Comparison of ENCODE assay signal across 13 cellular contexts in the genomic region with DNA sequence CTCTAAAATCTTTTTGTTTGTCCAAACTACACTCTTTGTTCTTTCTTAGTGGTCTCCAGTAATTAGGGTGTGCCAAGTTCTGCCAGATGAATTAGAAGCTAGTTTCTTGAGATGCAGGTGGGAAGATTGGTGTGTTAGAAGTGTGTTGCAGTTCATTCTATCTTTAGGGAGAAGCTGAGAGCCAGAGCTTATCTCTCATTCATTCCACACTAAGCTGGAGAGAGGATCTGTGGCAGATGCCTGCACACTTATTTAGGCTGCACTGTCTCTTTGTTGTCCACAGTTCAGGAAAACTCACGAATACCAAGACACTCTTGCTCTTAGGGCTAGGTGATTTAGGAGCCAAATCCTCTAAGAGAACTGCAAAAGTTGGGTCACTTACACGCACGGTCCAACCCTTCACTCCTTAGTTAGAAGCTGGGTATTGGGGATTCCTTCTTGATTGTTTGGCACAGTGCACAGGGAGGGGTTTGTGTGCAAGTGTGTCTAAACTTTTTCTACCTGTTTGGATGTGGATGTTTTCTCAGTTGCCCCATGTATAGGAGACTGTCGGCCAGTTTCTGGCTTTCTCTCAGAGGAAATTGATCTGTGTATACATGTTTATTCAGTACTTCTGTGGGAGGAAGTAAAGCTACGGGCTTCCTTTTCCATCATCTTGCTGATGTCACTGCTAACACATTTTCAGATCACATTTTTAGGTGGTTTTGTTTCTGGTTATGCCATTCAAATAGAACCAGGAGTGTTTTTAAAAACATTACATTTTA. TPM values are rescaled to one million over a fixed set of nuclear protein-coding genes. Genes with fewer than 3 reads are reported as not detected.
DNase-seq lines count a peak whose midpoint lies in the region; ATAC-seq and TF ChIP-seq lines count a peak whose summit lies in the region.
"Had no signal": no experiment of that assay in that cellular context is flagged by ENCODE, and none has a peak within 500 bp of the region (broad histone marks: within the 10 kb centered on the region; RNA-seq: fewer than 3 reads in every experiment).

No MANE protein-coding gene starts in this region.

- H3K4me3 Mint-ChIP-seq in activated CD4-positive, alpha-beta T cell treated with anti-CD3 and anti-CD28 coated beads, Interleukin-2, amount 10 ng/mL, durations not matched to agents 7 days and 5 days, result no peak overlapping the region
- H3K4me3 Mint-ChIP-seq in activated B cell treated with CpG ODN at 0.5 μM for 24 hours, result no peak overlapping the region
- peak overlapping the region; percentile 4 for H3K4me3 Mint-ChIP-seq in natural killer cell

- no peaks in the 10 kb centered on the region for H3K27me3 ChIP-seq in brain microvascular endothelial cell (replicated peaks)

- no peak overlapping the region for H3K27ac ChIP-seq in brain microvascular endothelial cell
- H3K27ac ChIP-seq: A549, PC-9 had no signal

- H3K36me3 ChIP-seq in brain microvascular endothelial cell (replicated peaks), result no peaks in the 10 kb centered on the region

- in situ Hi-C loops in brain microvascular endothelial cell (cut with HindIII; ENCODE audit: low pct_ligation_motif_present, low sequenced_read_pairs), result no loop called here

- peak overlapping the region; percentile 3 for H3K27ac Mint-ChIP-seq in activated CD4-positive, alpha-beta T cell treated with anti-CD3 and anti-CD28 coated beads, Interleukin-2, amount 10 ng/mL, durations not matched to agents 7 days and 5 days
- H3K27ac Mint-ChIP-seq in activated B cell treated with CpG ODN at 0.5 μM for 24 hours (no peak overlapping the region), natural killer cell (peak overlapping the region; percentile 86 to 91)

- DNase-seq in activated CD4-positive, alpha-beta T cell treated with anti-CD3 and anti-CD28 coated beads, Interleukin-2, amount 10 ng/mL, durations not matched to agents 7 days and 5 days, result peak; percentile 16
- no peak for DNase-seq in activated CD4-positive, alpha-beta T cell treated with anti-CD3 and anti-CD28 coated beads for 1 hour
- DNase-seq in activated B cell treated with CpG ODN at 0.5 μM for 24 hours, result no peak
- no peak for DNase-seq in natural killer cell
- no peak for DNase-seq in NCI-H2171 treated with DMSO at 0.1 percent for 48 hours (lab: John Stamatoyannopoulos, UW)
- DNase-seq in brain microvascular endothelial cell, result no peak
- DNase-seq: midbrain, NCI-H2081, PC-9 had no signal

- peaks cover 39% of the 10 kb centered on the region for H3K4me1 Mint-ChIP-seq in activated CD4-positive, alpha-beta T cell treated with anti-CD3 and anti-CD28 coated beads, Interleukin-2, amount 10 ng/mL, durations not matched to agents 7 days and 5 days
- H3K4me1 Mint-ChIP-seq in activated B cell treated with CpG ODN at 0.5 μM for 24 hours (peaks cover 46% of the 10 kb centered on the region), natural killer cell (peaks cover 60 to 63% of the 10 kb centered on the region in 2 donors)

- peaks cover 18% of the 10 kb centered on the region for H3K9me3 Mint-ChIP-seq in activated CD4-positive, alpha-beta T cell treated with anti-CD3 and anti-CD28 coated beads, Interleukin-2, amount 10 ng/mL, durations not matched to agents 7 days and 5 days
- H3K9me3 Mint-ChIP-seq in activated B cell treated with CpG ODN at 0.5 μM for 24 hours, result peaks cover 20% of the 10 kb centered on the region
- H3K9me3 Mint-ChIP-seq in natural killer cell, result peaks cover 2 to 5% of the 10 kb centered on the region in 2 donors

- POLR2A ChIA-PET in activated CD4-positive, alpha-beta T cell treated with anti-CD3 and anti-CD28 coated beads, Interleukin-2, amount 10 ng/mL, durations not matched to agents 7 days and 5 days (lab: Charles Lee), result no interaction called here
- POLR2A ChIA-PET in activated B cell treated with CpG ODN at 0.5 μM for 24 hours (lab: Charles Lee), result no interaction called here

- H3K27me3 Mint-ChIP-seq in activated CD4-positive, alpha-beta T cell treated with anti-CD3 and anti-CD28 coated beads, Interleukin-2, amount 10 ng/mL, durations not matched to agents 7 days and 5 days, result no peaks in the 10 kb centered on the region
- H3K27me3 Mint-ChIP-seq in activated B cell treated with CpG ODN at 0.5 μM for 24 hours (no peaks in the 10 kb centered on the region), natural killer cell (ENCODE audit: low read depth in 2 of 2) (no peaks in the 10 kb centered on the region)

- intact Hi-C loops in activated B cell treated with CpG ODN at 0.5 μM for 24 hours (cut with micrococcal nuclease), result no loop called here
- intact Hi-C loops in natural killer cell (cut with micrococcal nuclease), result no loop called here

- CTCF ChIA-PET in activated CD4-positive, alpha-beta T cell treated with anti-CD3 and anti-CD28 coated beads, Interleukin-2, amount 10 ng/mL, durations not matched to agents 7 days and 5 days (lab: Charles Lee), result interaction anchor here (1.2 kb wide), 1 partner anchor 10 kb away, joined by 3 read pairs; no protein-coding TSS in a partner anchor
- CTCF ChIA-PET in activated B cell treated with CpG ODN at 0.5 μM for 24 hours (lab: Charles Lee), result interaction anchor here (1.8 kb wide), 1 partner anchor 10 kb away, joined by 5 read pairs; no protein-coding TSS in a partner anchor

- H3K36me3 Mint-ChIP-seq in activated CD4-positive, alpha-beta T cell treated with anti-CD3 and anti-CD28 coated beads, Interleukin-2, amount 10 ng/mL, durations not matched to agents 7 days and 5 days (ENCODE audit: low read depth), result peaks cover 31% of the 10 kb centered on the region
- H3K36me3 Mint-ChIP-seq in activated B cell treated with CpG ODN at 0.5 μM for 24 hours (ENCODE audit: low read depth) (peaks cover 20% of the 10 kb centered on the region), natural killer cell (peaks cover 12% of the 10 kb centered on the region)

- no peak overlapping the region for H3K4me3 ChIP-seq in brain microvascular endothelial cell (ENCODE audit: low read depth, low read length)
- H3K4me3 ChIP-seq: A549, K562, PC-9 had no signal

- TF ChIP-seq CTCF in activated B cell treated with CpG ODN at 0.5 μM for 24 hours (IDR thresholded peaks at IDR 0.05) (no peak), natural killer cell (IDR thresholded peaks at IDR 0.05) (no peak), brain microvascular endothelial cell (IDR thresholded peaks at IDR 0.05; ENCODE audit: low read depth, low read length, missing control alignments) (no peak)

- ATAC-seq in GM21447 (IDR thresholded peaks at IDR 0.05; ENCODE audit: unreplicated experiment) (peak; percentile 58), activated B cell treated with CpG ODN at 0.5 μM for 24 hours (ENCODE audit: low read depth) (peak; percentile 37), natural killer cell (peak; percentile 69 to 88 (median 82)), GM21360 (IDR thresholded peaks at IDR 0.05; ENCODE audit: unreplicated experiment) (no peak)
- ATAC-seq: A549, K562 had no signal

RNA-seq across cellular contexts. Expression of gene SMAP1, which starts 49.5 kb away (rescaled TPM):
- total RNA-seq in activated CD4-positive, alpha-beta T cell treated with anti-CD3 and anti-CD28 coated beads, Interleukin-2, amount 10 ng/mL, durations not matched to agents 7 days and 5 days, result 10 to 100 TPM; 51.2 to 62.0 TPM
- total RNA-seq in activated B cell treated with CpG ODN at 0.5 μM for 24 hours (20.7 and 21.6 TPM in 2 replicates), natural killer cell (10 to 100 TPM; 28.6 to 35.4 (median 30.6) TPM)
